13 cellular contexts compared by ENCODE assay signal in the genomic region with DNA sequence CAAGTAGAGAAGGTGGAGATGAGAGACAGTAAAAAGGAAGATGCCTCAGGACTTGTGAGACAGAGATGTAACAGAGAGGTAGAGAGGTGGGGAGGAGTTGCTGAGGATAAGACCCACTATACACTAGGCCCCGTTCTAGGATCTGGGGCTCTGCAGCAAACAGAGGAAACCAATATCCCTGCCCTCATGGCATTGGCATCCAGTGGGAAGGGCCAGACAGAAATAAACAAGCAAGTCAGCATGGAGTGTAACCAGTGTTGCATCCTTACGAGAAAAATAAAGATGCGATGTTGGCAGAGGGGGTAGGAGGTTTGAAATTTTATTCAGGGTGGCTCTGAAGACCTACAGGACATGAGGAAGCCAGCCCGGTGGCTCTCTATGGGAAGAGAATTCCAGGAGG.
"Had no signal": no experiment of that assay in that cellular context is flagged by ENCODE, and none has a peak within 500 bp of the region (broad histone marks: within the 10 kb centered on the region; RNA-seq: fewer than 3 reads in every experiment).

No MANE protein-coding gene starts in this region.

- H3K36me3 Mint-ChIP-seq: activated naive CD8-positive, alpha-beta T cell treated with anti-CD3 and anti-CD28 coated beads, Interleukin-2, amount 10 ng/mL, durations not matched to agents 7 days and 5 days; stimulated activated naive B cell treated with anti-CD40 and anti-IgM and Interleukin-4, amounts not matched to agents 10 μg/mL and 1 μg/mL and 100 μg/mL, for 72 hours had no signal

- ATAC-seq: activated CD4-positive, CD25-positive, alpha-beta regulatory T cell treated with anti-CD3 and anti-CD28 coated beads, Interleukin-2, amount 50 U/mL, for 24 hours; stimulated activated naive B cell treated with anti-CD40 and anti-IgM and Interleukin-4, amounts not matched to agents 10 μg/mL and 1 μg/mL and 100 μg/mL, for 72 hours had no signal

- H3K27ac ChIP-seq: tibial nerve, vagina had no signal

- H3K4me3 Mint-ChIP-seq: activated naive CD8-positive, alpha-beta T cell treated with anti-CD3 and anti-CD28 coated beads, Interleukin-2, amount 10 ng/mL, durations not matched to agents 7 days and 5 days; stimulated activated naive B cell treated with anti-CD40 and anti-IgM and Interleukin-4, amounts not matched to agents 10 μg/mL and 1 μg/mL and 100 μg/mL, for 72 hours had no signal

- H3K27ac Mint-ChIP-seq: activated naive CD8-positive, alpha-beta T cell treated with anti-CD3 and anti-CD28 coated beads, Interleukin-2, amount 10 ng/mL, durations not matched to agents 7 days and 5 days; stimulated activated naive B cell treated with anti-CD40 and anti-IgM and Interleukin-4, amounts not matched to agents 10 μg/mL and 1 μg/mL and 100 μg/mL, for 72 hours had no signal

- H3K9me3 ChIP-seq: tibial nerve, vagina had no signal

- H3K4me3 ChIP-seq: tibial nerve, vagina had no signal

- H3K36me3 ChIP-seq: tibial nerve, vagina had no signal

- DNase-seq: activated CD4-positive, alpha-beta T cell treated with anti-CD3 and anti-CD28 coated beads, Interleukin-2, amount 50 U/mL, for 1 hour; activated naive CD4-positive, alpha-beta T cell; activated naive CD8-positive, alpha-beta T cell treated with anti-CD3 and anti-CD28 coated beads, Interleukin-2, amount 10 ng/mL, durations not matched to agents 7 days and 5 days; anterior cingulate cortex; erythroblast; hypothalamus; stimulated activated CD4-positive, alpha-beta T cell treated with anti-CD3 and anti-CD28 coated beads, Interleukin-15, amount 100 ng/mL, for 24 hours; stimulated activated CD4-positive, alpha-beta T cell treated with anti-CD3 and anti-CD28 coated beads, Interleukin-4, amount 100 ng/mL, for 1 hour; stimulated activated naive B cell treated with anti-CD40 and anti-IgM and Interleukin-4, amounts not matched to agents 10 μg/mL and 1 μg/mL and 100 μg/mL, for 72 hours; T-helper 9 cell had no signal

- H3K27me3 ChIP-seq: tibial nerve, vagina had no signal

- H3K4me1 Mint-ChIP-seq: activated naive CD8-positive, alpha-beta T cell treated with anti-CD3 and anti-CD28 coated beads, Interleukin-2, amount 10 ng/mL, durations not matched to agents 7 days and 5 days; stimulated activated naive B cell treated with anti-CD40 and anti-IgM and Interleukin-4, amounts not matched to agents 10 μg/mL and 1 μg/mL and 100 μg/mL, for 72 hours had no signal
